In genomic region chr9:37987467-37987981, GRCh38 we compare ENCODE assay signal across 19 cellular contexts.
DNase-seq lines count a peak whose midpoint lies in the region; ATAC-seq, FAIRE-seq and TF ChIP-seq lines count a peak whose summit lies in the region.
"Had no signal": no experiment of that assay in that cellular context is flagged by ENCODE, and none has a peak within 500 bp of the region (broad histone marks: within the 10 kb centered on the region; RNA-seq: fewer than 3 reads in every experiment).

No MANE protein-coding gene starts in this region.

- CTCF ChIA-PET in K562 (lab: Yijun Ruan, JAX; ENCODE audit: low intra/inter-chr PET ratio): no interaction called here

- WGBS in K562 (ENCODE audit: insufficient coverage, low coverage, missing lambda C conversion rate): 50% methylated on average over 7 of the region's 7 CpGs
- 100% methylated on average over 1 of the region's 7 CpGs for WGBS in right lobe of liver (ENCODE audit: insufficient coverage, low coverage, low lambda C conversion rate, missing lambda C conversion rate)

- peak in 1 of 2 experiments; percentile 14; a peak in 1 of 4 replicates for TF ChIP-seq RAD21 in K562 (CRISPR knock-in tag; conservative IDR thresholded peaks at IDR 0.05 in 1 of 2, IDR thresholded peaks at IDR 0.05 in 1 of 2)

- H3K4me1 ChIP-seq in K562 (replicated peaks in 1 of 2; ENCODE audit: control insufficient read depth in 2 of 2, insufficient read depth in 2 of 2, low read length in 2 of 2): peaks cover 25 to 38% of the 10 kb centered on the region in 2 experiments
- H3K4me1 ChIP-seq in right lobe of liver: peaks cover 0 to 13% (median 0%) of the 10 kb centered on the region in 4 donors

- peak overlapping the region in 1 of 2 experiments; percentile 50; a peak in 2 of 4 replicates for H3K9ac ChIP-seq in K562 (ENCODE audit: insufficient read depth in 1 of 2, low read depth in 2 of 2, low read length in 2 of 2)
- H3K9ac ChIP-seq: neural progenitor cell had no signal

- no peaks in the 10 kb centered on the region for H3K27me3 ChIP-seq in K562 (ENCODE audit: control insufficient read depth in 2 of 2, insufficient read depth in 2 of 2, low read length in 2 of 2)
- H3K27me3 ChIP-seq in right lobe of liver: no peaks in the 10 kb centered on the region
- H3K27me3 ChIP-seq: neural progenitor cell had no signal

- no peak for TF ChIP-seq EP300 in K562 (IDR thresholded peaks at IDR 0.05; ENCODE audit: low read length)

- peaks cover 8% of the 10 kb centered on the region for H3K79me2 ChIP-seq in K562 (ENCODE audit: control insufficient read depth, insufficient read depth, low read length)

- H4K20me1 ChIP-seq in K562 (replicated peaks; ENCODE audit: control insufficient read depth, insufficient read depth, low read length): 0 out of 2 replicates have a peak, but pooled peaks cover 5% of the 10 kb centered on the region

- peaks cover 2% of the 10 kb centered on the region for H3K9me1 ChIP-seq in K562 (ENCODE audit: control insufficient read depth, insufficient read depth, low read length)

- peak; percentile 57 for DNase-seq in COR-L47 (lab: John Stamatoyannopoulos, UW)
- peak; percentile 51 to 81 for DNase-seq in NCI-H446 (lab: John Stamatoyannopoulos, UW)
- peak in 2 of 4 experiments; percentile 36 to 38 for DNase-seq in K562 (ENCODE audit: extremely low read depth in 1 of 4, low spot score in 3 of 4)
- no peak for DNase-seq in right lobe of liver
- no peak for DNase-seq in SK-N-DZ (ENCODE audit: low spot score)
- DNase-seq in globus pallidus (ENCODE audit: low spot score): no peak
- no peak for DNase-seq in NCI-H1930 (lab: John Stamatoyannopoulos, UW)
- DNase-seq: activated CD4-positive, alpha-beta T cell treated with anti-CD3 and anti-CD28 coated beads, Interleukin-2, amount 50 U/mL, for 1 hour; effector CD8-positive, alpha-beta T cell; GF-D8; Karpas-422; NCI-H2107 had no signal

- intact Hi-C loops in K562 (cut with micrococcal nuclease): no loop called here
- intact Hi-C loops in right lobe of liver (cut with DNase I): no loop called here

- no TSS peak for BruUV-seq in K562 (replicated peaks; lab: Mats Ljungman, UMichigan)

- ATAC-seq in K562 (peak; percentile 23), right lobe of liver (peak in 3 of 4 donors; percentile 9 to 16 (median 12)), HG03039 (IDR thresholded peaks at IDR 0.05; ENCODE audit: unreplicated experiment) (no peak)
- ATAC-seq: activated naive CD4-positive, alpha-beta T cell treated with anti-CD3 and anti-CD28 coated beads, Interleukin-2, amount 50 U/mL, for 72 hours had no signal

- H3K27ac ChIP-seq in K562 (ENCODE audit: extremely low read depth, low read depth, low read length): no peak overlapping the region
- H3K27ac ChIP-seq in right lobe of liver: no peak overlapping the region
- H3K27ac ChIP-seq: neural progenitor cell had no signal

- in situ Hi-C loops in K562 (cut with MboI): no loop called here

- POLR2A ChIA-PET in K562 (lab: Yijun Ruan, JAX): interaction anchor here (0.6 to 0.9 kb wide), 2 partner anchors 51 to 264 kb away, joined by 3 read pairs; no protein-coding TSS in a partner anchor

- H3K4me2 ChIP-seq in K562 (ENCODE audit: insufficient read depth, low read length): no peak overlapping the region
- H3K4me2 ChIP-seq: neural progenitor cell had no signal

- TF ChIP-seq CTCF in K562 (IDR thresholded peaks at IDR 0.05 in 2 of 3, conservative IDR thresholded peaks at IDR 0.05 in 1 of 3; ENCODE audit: insufficient read depth in 2 of 3, low read depth in 1 of 3, low read length in 3 of 3): no peak
- TF ChIP-seq CTCF in right lobe of liver (IDR thresholded peaks at IDR 0.05): no peak

- FAIRE-seq in K562 (lab: Jason Lieb, UNC): peak; percentile 35
- FAIRE-seq: bronchial epithelial cell, GM12892, H1, keratinocyte had no signal

- H2AFZ ChIP-seq in K562 (ENCODE audit: low read depth, low read length): no peak overlapping the region
- H2AFZ ChIP-seq: neural progenitor cell had no signal

- H3K9me3 ChIP-seq in K562 (replicated peaks; ENCODE audit: control insufficient read depth, insufficient read depth, low read depth, low read length) (no peaks in the 10 kb centered on the region), right lobe of liver (no peaks in the 10 kb centered on the region)

- H3K4me3 ChIP-seq in K562: no peak overlapping the region
- H3K4me3 ChIP-seq in right lobe of liver: no peak overlapping the region
- H3K4me3 ChIP-seq: neural progenitor cell had no signal

- TF ChIP-seq POLR2A in K562 (conservative IDR thresholded peaks at IDR 0.05) (no peak), right lobe of liver (IDR thresholded peaks at IDR 0.05) (no peak)

- no peaks in the 10 kb centered on the region for H3K36me3 ChIP-seq in K562 (ENCODE audit: control insufficient read depth, insufficient read depth, low read length)
- peaks cover 0 to 3% (median 0%) of the 10 kb centered on the region in 4 donors for H3K36me3 ChIP-seq in right lobe of liver
- H3K36me3 ChIP-seq: neural progenitor cell had no signal

TF ChIP-seq in K562, 482 proteins besides CTCF, POLR2A, EP300 and RAD21 (continues in another document):
- TF ChIP-seq DPF2 (IDR thresholded peaks at IDR 0.05): 0 out of 2 replicates have a peak, but pooled peaks have one; percentile 16
- no peak for TF ChIP-seq STAT5B (CRISPR knock-in tag; IDR thresholded peaks at IDR 0.05)
- no peak for TF ChIP-seq HOMEZ (CRISPR knock-in tag; IDR thresholded peaks at IDR 0.05)
- TF ChIP-seq HMBOX1 (IDR thresholded peaks at IDR 0.05): 0 out of 2 replicates have a peak, but pooled peaks have one; percentile 15
- TF ChIP-seq SMAD4 (CRISPR knock-in tag; conservative IDR thresholded peaks at IDR 0.05): no peak
- TF ChIP-seq NCOR1 (IDR thresholded peaks at IDR 0.05): no peak
- TF ChIP-seq ZNF408 (CRISPR knock-in tag; IDR thresholded peaks at IDR 0.05; ENCODE audit: low read depth): no peak
- TF ChIP-seq POLR2G (IDR thresholded peaks at IDR 0.05; ENCODE audit: low read depth, low read length): no peak
- TF ChIP-seq CEBPG (CRISPR knock-in tag; IDR thresholded peaks at IDR 0.05): no peak
- no peak for TF ChIP-seq CEBPG (tag; conservative IDR thresholded peaks at IDR 0.05 in 1 of 2, IDR thresholded peaks at IDR 0.05 in 1 of 2)
- TF ChIP-seq CTBP1 (IDR thresholded peaks at IDR 0.05; ENCODE audit: borderline replicate concordance): 0 out of 2 replicates have a peak, but pooled peaks have one; percentile 11
- TF ChIP-seq, protein P1, sequence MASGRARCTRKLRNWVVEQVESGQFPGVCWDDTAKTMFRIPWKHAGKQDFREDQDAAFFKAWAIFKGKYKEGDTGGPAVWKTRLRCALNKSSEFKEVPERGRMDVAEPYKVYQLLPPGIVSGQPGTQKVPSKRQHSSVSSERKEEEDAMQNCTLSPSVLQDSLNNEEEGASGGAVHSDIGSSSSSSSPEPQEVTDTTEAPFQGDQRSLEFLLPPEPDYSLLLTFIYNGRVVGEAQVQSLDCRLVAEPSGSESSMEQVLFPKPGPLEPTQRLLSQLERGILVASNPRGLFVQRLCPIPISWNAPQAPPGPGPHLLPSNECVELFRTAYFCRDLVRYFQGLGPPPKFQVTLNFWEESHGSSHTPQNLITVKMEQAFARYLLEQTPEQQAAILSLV (tag; IDR thresholded peaks at IDR 0.05): no peak
- peak; percentile 69; the same call in 1 of the 2 replicates for TF ChIP-seq MECOM (CRISPR knock-in tag; IDR thresholded peaks at IDR 0.05)
- TF ChIP-seq PHTF2 (CRISPR knock-in tag; IDR thresholded peaks at IDR 0.05): no peak
- TF ChIP-seq SPI1 (IDR thresholded peaks at IDR 0.05; ENCODE audit: borderline replicate concordance, low read depth, low read length): peak; percentile 42; the same call in 1 of the 2 replicates
- no peak for TF ChIP-seq NR2C1 (IDR thresholded peaks at IDR 0.05)
- TF ChIP-seq NR2C1 (tag; IDR thresholded peaks at IDR 0.05): peak; percentile 28; the same call in 1 of the 2 replicates
- no peak for TF ChIP-seq PHB (CRISPR knock-in tag; IDR thresholded peaks at IDR 0.05)
- peak in 1 of 2 experiments; percentile 87; a peak in 2 of 4 replicates for TF ChIP-seq RCOR1 (IDR thresholded peaks at IDR 0.05; ENCODE audit: borderline replicate concordance in 1 of 2, low read depth in 2 of 2, low read length in 2 of 2)
- peak; percentile 95 for TF ChIP-seq PKNOX1 (IDR thresholded peaks at IDR 0.05)
- peak; percentile 67 to 73; a peak in 3 of 4 replicates for TF ChIP-seq KDM1A (IDR thresholded peaks at IDR 0.05)
- no peak for TF ChIP-seq TBP (optimal IDR thresholded peaks at IDR 0.05; ENCODE audit: low read depth, low read length)
- peak; percentile 74 for TF ChIP-seq TCF3 (CRISPR knock-in tag; IDR thresholded peaks at IDR 0.05)

Comparison
In these comparisons a context has a peak if more than half of its experiments do, and no peak if none do; other contexts are left out.
1. DNase-seq: peak in COR-L47 (single experiment) and NCI-H446 (2 of 2); none in right lobe of liver (0 of 3), SK-N-DZ (single experiment), globus pallidus (single experiment) and NCI-H1930 (0 of 2).